9 cellular contexts compared by ENCODE assay signal in genomic region chr10:34522542-34522941, GRCh38.
DNase-seq lines count a peak whose midpoint lies in the region; ATAC-seq, FAIRE-seq and TF ChIP-seq lines count a peak whose summit lies in the region.
"Had no signal": no experiment of that assay in that cellular context is flagged by ENCODE, and none has a peak within 500 bp of the region (broad histone marks: within the 10 kb centered on the region; RNA-seq: fewer than 3 reads in every experiment).

No MANE protein-coding gene starts in this region.

- 46 to 51% (median 50%) methylated on average over 6 of the region's 6 CpGs for WGBS in small intestine, 3 donors

- peaks cover 12% of the 10 kb centered on the region for H3K27me3 Mint-ChIP-seq in activated CD4-positive, alpha-beta T cell treated with anti-CD3 and anti-CD28 coated beads for 36 hours

- no peak overlapping the region for H3K27ac Mint-ChIP-seq in activated CD4-positive, alpha-beta T cell treated with anti-CD3 and anti-CD28 coated beads for 36 hours
- H3K27ac Mint-ChIP-seq: dendritic cell treated with granulocyte-macrophage colony-stimulating factor and Interleukin-4, amounts not matched to agents 40 ng/mL and 50 ng/mL, for 4 days had no signal

- POLR2A ChIA-PET in activated CD4-positive, alpha-beta T cell treated with anti-CD3 and anti-CD28 coated beads for 36 hours (lab: Charles Lee), result no interaction called here

- H3K9me3 ChIP-seq in small intestine (ENCODE audit: control insufficient read depth, low read depth), result no peaks in the 10 kb centered on the region

- no peaks in the 10 kb centered on the region for H3K36me3 ChIP-seq in small intestine (ENCODE audit: control insufficient read depth in 2 of 2, insufficient read depth in 2 of 2, low read length in 2 of 2)

- CTCF ChIA-PET in activated CD4-positive, alpha-beta T cell treated with anti-CD3 and anti-CD28 coated beads for 36 hours (lab: Charles Lee), result interaction anchor here (2.7 kb wide), 1 partner anchor 115 kb away, joined by 12 read pairs; no protein-coding TSS in a partner anchor

- DNase-seq in AG08396 (ENCODE audit: low spot score), result peak; percentile 8
- no peak for DNase-seq in dorsolateral prefrontal cortex
- DNase-seq in small intestine, result peak; percentile 40
- no peak for DNase-seq in activated CD4-positive, alpha-beta T cell treated with anti-CD3 and anti-CD28 coated beads for 36 hours
- no peak for DNase-seq in mucosa of gallbladder (ENCODE audit: low spot score)

- FAIRE-seq in small intestine (lab: Jason Lieb, UNC), result no peak

- H3K9me3 Mint-ChIP-seq in activated CD4-positive, alpha-beta T cell treated with anti-CD3 and anti-CD28 coated beads for 36 hours (ENCODE audit: low read depth), result no peaks in the 10 kb centered on the region
- H3K9me3 Mint-ChIP-seq: dendritic cell treated with granulocyte-macrophage colony-stimulating factor and Interleukin-4, amounts not matched to agents 40 ng/mL and 50 ng/mL, for 4 days had no signal

- no peaks in the 10 kb centered on the region for H3K36me3 Mint-ChIP-seq in activated CD4-positive, alpha-beta T cell treated with anti-CD3 and anti-CD28 coated beads for 36 hours (ENCODE audit: low read depth)

- H3K27me3 ChIP-seq in dorsolateral prefrontal cortex (peaks cover 0 to 5% (median 0%) of the 10 kb centered on the region in 45 donors), small intestine (ENCODE audit: control insufficient read depth in 2 of 2, insufficient read depth in 2 of 2, low read length in 2 of 2) (no peaks in the 10 kb centered on the region)

- no peaks in the 10 kb centered on the region for H3K4me1 ChIP-seq in small intestine (ENCODE audit: control insufficient read depth in 2 of 2, insufficient read depth in 1 of 2, low read depth in 1 of 2, low read length in 1 of 2)

- ATAC-seq in GM18519 (IDR thresholded peaks at IDR 0.05; ENCODE audit: low FRiP score, unreplicated experiment), result peak; percentile 50
- ATAC-seq in activated CD4-positive, alpha-beta T cell treated with anti-CD3 and anti-CD28 coated beads for 36 hours, result no peak
- no peak for ATAC-seq in GM21717 (IDR thresholded peaks at IDR 0.05; ENCODE audit: unreplicated experiment)

- intact Hi-C loops in dorsolateral prefrontal cortex (cut with DNase I), result loop anchor here in 1 of 2 donors (10.0 kb wide), 1 partner anchor 112 kb away; no protein-coding TSS in a partner anchor
- intact Hi-C loops in activated CD4-positive, alpha-beta T cell treated with anti-CD3 and anti-CD28 coated beads for 36 hours (cut with DNase I, micrococcal nuclease), result loop anchor here (1.0 to 2.0 kb wide), 2 partner anchors 115 to 116 kb away; no protein-coding TSS in a partner anchor

- H3K4me1 Mint-ChIP-seq in activated CD4-positive, alpha-beta T cell treated with anti-CD3 and anti-CD28 coated beads for 36 hours, result no peaks in the 10 kb centered on the region

- H3K4me3 Mint-ChIP-seq in activated CD4-positive, alpha-beta T cell treated with anti-CD3 and anti-CD28 coated beads for 36 hours, result no peak overlapping the region
- H3K4me3 Mint-ChIP-seq: dendritic cell treated with granulocyte-macrophage colony-stimulating factor and Interleukin-4, amounts not matched to agents 40 ng/mL and 50 ng/mL, for 4 days had no signal

- H3K27ac ChIP-seq in dorsolateral prefrontal cortex, result no peak overlapping the region
- H3K27ac ChIP-seq in small intestine (ENCODE audit: low read depth in 1 of 2, low read length in 1 of 2), result no peak overlapping the region

- TF ChIP-seq CTCF in LNCAP (IDR thresholded peaks at IDR 0.05), result peak; percentile 57; the same call in 1 of the 2 replicates
- TF ChIP-seq CTCF in dorsolateral prefrontal cortex (IDR thresholded peaks at IDR 0.05 in 54 of 56, conservative IDR thresholded peaks at IDR 0.05 in 2 of 56; ENCODE audit: low read depth in 1 of 56, partially characterized antibody in 56 of 56), result peak in 43 of 56 donors; percentile 14 to 67 (median 33)

- H3K4me3 ChIP-seq in dorsolateral prefrontal cortex (peak overlapping the region in 14 of 59 donors; percentile 4 to 37 (median 19)), small intestine (ENCODE audit: low read depth in 1 of 2, low read length in 2 of 2) (no peak overlapping the region)

Comparison
In these comparisons a context has a peak if more than half of its experiments do, and no peak if none do; other contexts are left out.
1. DNase-seq: peak in AG08396 (single experiment) and small intestine (single experiment); none in dorsolateral prefrontal cortex (0 of 10), activated CD4-positive, alpha-beta T cell treated with anti-CD3 and anti-CD28 coated beads for 36 hours (single experiment) and mucosa of gallbladder (single experiment).